26 cellular contexts compared by ENCODE assay signal in the genomic region with DNA sequence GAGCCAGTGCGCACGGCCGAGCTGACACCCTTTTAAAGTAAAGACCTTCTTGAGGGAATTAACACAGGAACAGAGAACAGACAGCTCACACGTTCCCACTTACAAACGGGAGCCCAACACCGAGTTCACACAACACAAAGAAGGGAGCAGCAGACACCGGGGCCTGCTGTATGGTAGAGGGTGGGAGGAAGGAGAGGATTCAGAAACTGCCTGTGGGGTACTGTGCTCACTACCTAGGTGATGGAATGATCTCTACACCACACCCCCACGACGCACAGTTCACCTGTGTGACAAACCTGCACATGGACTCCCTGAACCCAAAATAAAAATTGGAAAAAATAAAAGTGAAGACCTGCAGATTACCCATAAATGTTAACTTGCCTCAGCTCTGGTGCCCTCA. TPM values are rescaled to one million over a fixed set of nuclear protein-coding genes. Genes with fewer than 3 reads are reported as not detected.
A peak's percentile ranks its signal among the peaks of the same experiment; 100 is the strongest.
DNase-seq lines count a peak whose midpoint lies in the region; ATAC-seq, FAIRE-seq and TF ChIP-seq lines count a peak whose summit lies in the region.
"Had no signal": no experiment of that assay in that cellular context is flagged by ENCODE, and none has a peak within 500 bp of the region (broad histone marks: within the 10 kb centered on the region; RNA-seq: fewer than 3 reads in every experiment).

No MANE protein-coding gene starts in this region.

- no peaks in the 10 kb centered on the region for H3K9me3 Mint-ChIP-seq in stimulated activated effector memory CD8-positive, alpha-beta T cell treated with anti-CD3 and anti-CD28 coated beads, Interleukin-12 subunit alpha, Interleukin-12 subunit beta, amount 100 ng/mL, for 72 hours
- no peaks in the 10 kb centered on the region for H3K9me3 Mint-ChIP-seq in activated T-cell treated with anti-CD3 and anti-CD28 coated beads, Interleukin-2, amount 50 U/mL, for 24 hours
- no peaks in the 10 kb centered on the region for H3K9me3 Mint-ChIP-seq in stimulated activated naive CD8-positive, alpha-beta T cell treated with anti-CD3 and anti-CD28 coated beads, Interleukin-15, amount 100 ng/mL, for 72 hours
- H3K9me3 Mint-ChIP-seq: CD4-positive, CD25-positive, alpha-beta regulatory T cell; CD8-positive, alpha-beta T cell had no signal

- TF ChIP-seq RAD21 in IMR-90 (IDR thresholded peaks at IDR 0.05; ENCODE audit: low read length): no peak

- no peak overlapping the region for H3K23ac ChIP-seq in IMR-90 (ENCODE audit: low read depth, low read length)

- no peak overlapping the region for H2AK5ac ChIP-seq in IMR-90 (ENCODE audit: low read depth, low read length)

- no peak for ATAC-seq in IMR-90 (ENCODE audit: low read depth)
- no peak for ATAC-seq in stimulated activated effector memory CD8-positive, alpha-beta T cell treated with anti-CD3 and anti-CD28 coated beads, Interleukin-12 subunit alpha, Interleukin-12 subunit beta, amount 100 ng/mL, for 72 hours
- ATAC-seq in stimulated activated naive CD8-positive, alpha-beta T cell treated with anti-CD3 and anti-CD28 coated beads, Interleukin-15, amount 100 ng/mL, for 72 hours: no peak
- ATAC-seq: CD8-positive, alpha-beta T cell; GM12878 had no signal

- CTCF ChIA-PET in IMR-90 (lab: Yijun Ruan, JAX): interaction anchor here (1.7 kb wide), 1 partner anchor 11 kb away, joined by 8 read pairs; no protein-coding TSS in a partner anchor

- DNase-seq in IMR-90: no peak
- DNase-seq in caudate nucleus (lab: John Stamatoyannopoulos, UW): peak in 1 of 61 donors; percentile 31
- DNase-seq in kidney: peak; percentile 37
- DNase-seq in stimulated activated effector memory CD8-positive, alpha-beta T cell treated with anti-CD3 and anti-CD28 coated beads, Interleukin-12 subunit alpha, Interleukin-12 subunit beta, amount 100 ng/mL, for 72 hours (ENCODE audit: low spot score in 2 of 2): no peak
- DNase-seq in NCI-H187 treated with DMSO at 0.1 percent for 48 hours (lab: John Stamatoyannopoulos, UW): no peak
- DNase-seq in activated T-cell treated with anti-CD3 and anti-CD28 coated beads, Interleukin-2, amount 50 U/mL, for 24 hours: no peak
- DNase-seq in stimulated activated naive CD8-positive, alpha-beta T cell treated with anti-CD3 and anti-CD28 coated beads, Interleukin-15, amount 100 ng/mL, for 72 hours: no peak
- DNase-seq: Caco-2; CD4-positive, CD25-positive, alpha-beta regulatory T cell; CD8-positive, alpha-beta T cell; DMS 273 treated with DMSO at 0.1 percent for 48 hours; DMS79; EL; GDM1; GM23248; H7; HCEC 1CT had no signal

- no peak overlapping the region for H3K4me2 ChIP-seq in IMR-90 (ENCODE audit: low read depth, low read length)
- H3K4me2 ChIP-seq: BLaER1 had no signal

- no peak overlapping the region for H2BK120ac ChIP-seq in IMR-90 (ENCODE audit: low read depth, low read length)

- H3K4me3 ChIP-seq in IMR-90 (ENCODE audit: insufficient read depth, low read depth, low read length) (no peak overlapping the region), kidney (ENCODE audit: low read length in 2 of 2) (no peak overlapping the region)
- H3K4me3 ChIP-seq: BLaER1, GM12878, GM23248 had no signal

- no peak overlapping the region for H2AFZ ChIP-seq in IMR-90 (replicated peaks; ENCODE audit: low read length, poor library complexity)
- H2AFZ ChIP-seq: GM23248 had no signal

- H4K91ac ChIP-seq in IMR-90 (ENCODE audit: insufficient read depth, low read depth, low read length): no peak overlapping the region

- H3K79me1 ChIP-seq in IMR-90 (ENCODE audit: low read depth in 1 of 2, low read length in 2 of 2): no peaks in the 10 kb centered on the region

- no peaks in the 10 kb centered on the region for H3K27me3 Mint-ChIP-seq in activated T-cell treated with anti-CD3 and anti-CD28 coated beads, Interleukin-2, amount 50 U/mL, for 24 hours
- H3K27me3 Mint-ChIP-seq in stimulated activated naive CD8-positive, alpha-beta T cell treated with anti-CD3 and anti-CD28 coated beads, Interleukin-15, amount 100 ng/mL, for 72 hours: no peaks in the 10 kb centered on the region
- H3K27me3 Mint-ChIP-seq: B cell; CD4-positive, CD25-positive, alpha-beta regulatory T cell had no signal

- H3K9ac ChIP-seq in IMR-90 (ENCODE audit: low read depth, low read length): no peak overlapping the region
- no peak overlapping the region for H3K9ac ChIP-seq in kidney (ENCODE audit: low read length in 2 of 2)
- H3K9ac ChIP-seq: BLaER1, GM23248 had no signal

- H2BK15ac ChIP-seq in IMR-90 (ENCODE audit: low read depth, low read length): no peak overlapping the region

- H3K9me3 ChIP-seq in IMR-90 (ENCODE audit: control insufficient read depth, insufficient read depth, low read length) (no peaks in the 10 kb centered on the region), kidney (ENCODE audit: control insufficient read depth in 1 of 2, low read length in 2 of 2) (no peaks in the 10 kb centered on the region)

- H4K20me1 ChIP-seq in IMR-90 (ENCODE audit: insufficient read depth, low read length): no peaks in the 10 kb centered on the region
- H4K20me1 ChIP-seq: BLaER1 had no signal

- no peak overlapping the region for H3K56ac ChIP-seq in IMR-90 (ENCODE audit: extremely low read depth, insufficient read depth, low read length)

- peaks cover 4% of the 10 kb centered on the region; the same call in 1 of the 2 replicates for H3K9me1 ChIP-seq in IMR-90 (ENCODE audit: insufficient read depth, low read length)

- H3K18ac ChIP-seq in IMR-90 (ENCODE audit: low read depth, low read length): no peak overlapping the region

- POLR2A ChIA-PET in IMR-90 (lab: Charles Lee; ENCODE audit: unreplicated experiment): no interaction called here

- no peak for TF ChIP-seq POLR2A in IMR-90 (IDR thresholded peaks at IDR 0.05; ENCODE audit: low read depth, low read length)

- H3K36me3 ChIP-seq in IMR-90 (ENCODE audit: control insufficient read depth, insufficient read depth, low read length) (peaks cover 52% of the 10 kb centered on the region), kidney (ENCODE audit: control insufficient read depth in 1 of 2, insufficient read depth in 2 of 2, low read length in 2 of 2) (peaks cover 27 to 65% of the 10 kb centered on the region in 2 donors)

- no peaks in the 10 kb centered on the region for H3K4me1 ChIP-seq in IMR-90 (ENCODE audit: control insufficient read depth, insufficient read depth, low read length)
- H3K4me1 ChIP-seq in kidney (ENCODE audit: control insufficient read depth in 1 of 2, insufficient read depth in 1 of 2, low read depth in 1 of 2, low read length in 2 of 2): no peaks in the 10 kb centered on the region
- H3K4me1 ChIP-seq: BLaER1, Caco-2 had no signal

- dilution Hi-C loops in IMR-90 (cut with HindIII; ENCODE audit: low sequenced_read_pairs, unreplicated experiment): no loop called here

- H3K4me1 Mint-ChIP-seq in stimulated activated effector memory CD8-positive, alpha-beta T cell treated with anti-CD3 and anti-CD28 coated beads, Interleukin-12 subunit alpha, Interleukin-12 subunit beta, amount 100 ng/mL, for 72 hours: no peaks in the 10 kb centered on the region
- H3K4me1 Mint-ChIP-seq in activated T-cell treated with anti-CD3 and anti-CD28 coated beads, Interleukin-2, amount 50 U/mL, for 24 hours (ENCODE audit: low read depth): peaks cover 4% of the 10 kb centered on the region
- H3K4me1 Mint-ChIP-seq in stimulated activated naive CD8-positive, alpha-beta T cell treated with anti-CD3 and anti-CD28 coated beads, Interleukin-15, amount 100 ng/mL, for 72 hours: no peaks in the 10 kb centered on the region
- H3K4me1 Mint-ChIP-seq: B cell; CD4-positive, CD25-positive, alpha-beta regulatory T cell had no signal

- peaks cover 77% of the 10 kb centered on the region for H3K36me3 Mint-ChIP-seq in stimulated activated effector memory CD8-positive, alpha-beta T cell treated with anti-CD3 and anti-CD28 coated beads, Interleukin-12 subunit alpha, Interleukin-12 subunit beta, amount 100 ng/mL, for 72 hours
- H3K36me3 Mint-ChIP-seq in activated T-cell treated with anti-CD3 and anti-CD28 coated beads, Interleukin-2, amount 50 U/mL, for 24 hours (ENCODE audit: low read depth): peaks cover 97% of the 10 kb centered on the region

- FAIRE-seq in kidney (lab: Jason Lieb, UNC): no peak
- FAIRE-seq: D721Med, GM12878, GM19239, H1 had no signal

- H3K14ac ChIP-seq in IMR-90 (replicated peaks; ENCODE audit: low read depth, low read length): no peak overlapping the region

- H3K27ac ChIP-seq in IMR-90 (ENCODE audit: insufficient read depth, low read length) (no peak overlapping the region), caudate nucleus (ENCODE audit: low read depth, low read length) (peak overlapping the region; percentile 19), kidney (ENCODE audit: low read depth in 2 of 2, low read length in 2 of 2) (no peak overlapping the region)
- H3K27ac ChIP-seq: BLaER1, C4-2B, GM23248 had no signal

- no TSS peak for BruUV-seq in IMR-90 (replicated peaks; lab: Mats Ljungman, UMichigan)

- H3K27ac Mint-ChIP-seq in stimulated activated effector memory CD8-positive, alpha-beta T cell treated with anti-CD3 and anti-CD28 coated beads, Interleukin-12 subunit alpha, Interleukin-12 subunit beta, amount 100 ng/mL, for 72 hours: peak overlapping the region; percentile 32
- H3K27ac Mint-ChIP-seq in activated T-cell treated with anti-CD3 and anti-CD28 coated beads, Interleukin-2, amount 50 U/mL, for 24 hours: no peak overlapping the region
- peak overlapping the region in 1 of 2 donors; percentile 96 for H3K27ac Mint-ChIP-seq in stimulated activated naive CD8-positive, alpha-beta T cell treated with anti-CD3 and anti-CD28 coated beads, Interleukin-15, amount 100 ng/mL, for 72 hours
- H3K27ac Mint-ChIP-seq: B cell; CD8-positive, alpha-beta T cell had no signal

- H2BK5ac ChIP-seq in IMR-90 (ENCODE audit: low read depth, low read length, poor library complexity, severe bottlenecking): no peak overlapping the region

- H4K5ac ChIP-seq in IMR-90 (ENCODE audit: low read depth, low read length): no peak overlapping the region

- H2AK9ac ChIP-seq in IMR-90 (replicated peaks; ENCODE audit: low read depth, low read length, poor library complexity): peak overlapping the region; percentile 47

- intact Hi-C loops in IMR-90 (cut with micrococcal nuclease) (no loop called here), kidney (cut with DNase I) (no loop called here)

- H3K4ac ChIP-seq in IMR-90 (ENCODE audit: low read depth, low read length): no peak overlapping the region

- TF ChIP-seq CTCF in IMR-90 (conservative IDR thresholded peaks at IDR 0.05; ENCODE audit: low read depth, low read length) (no peak), kidney (IDR thresholded peaks at IDR 0.05; ENCODE audit: borderline replicate concordance, extremely low read depth, insufficient read depth) (no peak)

- 93% methylated on average over 3 of the region's 9 CpGs; no CpG with 5 or more reads in 1 of the 2 experiments for WGBS in IMR-90 (ENCODE audit: extremely low coverage in 2 of 2, insufficient read length in 1 of 2), 2 experiments

- H4K8ac ChIP-seq in IMR-90 (ENCODE audit: low read depth in 2 of 2, low read length in 2 of 2): no peak overlapping the region

- in situ Hi-C loops in IMR-90 (cut with MboI; ENCODE audit: low sequenced_read_pairs): no loop called here

- H3K4me3 Mint-ChIP-seq in stimulated activated effector memory CD8-positive, alpha-beta T cell treated with anti-CD3 and anti-CD28 coated beads, Interleukin-12 subunit alpha, Interleukin-12 subunit beta, amount 100 ng/mL, for 72 hours: no peak overlapping the region
- no peak overlapping the region for H3K4me3 Mint-ChIP-seq in activated T-cell treated with anti-CD3 and anti-CD28 coated beads, Interleukin-2, amount 50 U/mL, for 24 hours
- H3K4me3 Mint-ChIP-seq in stimulated activated naive CD8-positive, alpha-beta T cell treated with anti-CD3 and anti-CD28 coated beads, Interleukin-15, amount 100 ng/mL, for 72 hours: no peak overlapping the region
- H3K4me3 Mint-ChIP-seq: B cell; CD4-positive, CD25-positive, alpha-beta regulatory T cell; CD8-positive, alpha-beta T cell had no signal

- H2BK20ac ChIP-seq in IMR-90 (ENCODE audit: low read depth, low read length): no peak overlapping the region

- H3K27me3 ChIP-seq in IMR-90 (ENCODE audit: control insufficient read depth, insufficient read depth, low read length): no peaks in the 10 kb centered on the region
- H3K27me3 ChIP-seq: BLaER1 had no signal

RNA-seq across cellular contexts. Expression of a gene that starts 32.5 kb away (rescaled TPM):
- total RNA-seq in IMR-90 (2012; rRNA removed) (0.28 TPM in 1 of 2 replicates, not detected in the other), kidney (115 TPM)
- polyA plus RNA-seq in IMR-90 (2012; rRNA removed) (0.19 and 0.32 TPM in 2 replicates), kidney (ENCODE audit: insufficient read depth, low read depth, low replicate concordance) (15.0 TPM)
- 0.03 and 0.25 TPM in 2 replicates for polyA plus RNA-seq in IMR-90 (2012; cell fraction: cytosol; rRNA removed)
- polyA plus RNA-seq in IMR-90 (2012; cell fraction: nucleus; rRNA removed; ENCODE audit: low replicate concordance): 0.63 and 1.1 TPM in 2 replicates
- total RNA-seq: GM23248 had no signal
- polyA plus RNA-seq: GM23248 had no signal

RNA-seq across cellular contexts. Expression of a gene that starts 34.5 kb away (rescaled TPM):
- total RNA-seq in IMR-90 (2012; rRNA removed) (not detected in 2 replicates), kidney (35.9 TPM)
- polyA plus RNA-seq in IMR-90 (2012; rRNA removed) (not detected in 2 replicates), kidney (ENCODE audit: insufficient read depth, low read depth, low replicate concordance) (1.0 TPM)
- not detected in 2 replicates for polyA plus RNA-seq in IMR-90 (2012; cell fraction: cytosol; rRNA removed)
- polyA plus RNA-seq in IMR-90 (2012; cell fraction: nucleus; rRNA removed; ENCODE audit: low replicate concordance): 0.01 TPM in 1 of 2 replicates, not detected in the other
- total RNA-seq: Caco-2, GM23248 had no signal
- polyA plus RNA-seq: AG04450, GM23248 had no signal

RNA-seq across cellular contexts. Expression of a gene that starts 50.1 kb away (rescaled TPM):
- total RNA-seq in IMR-90 (2012; rRNA removed): not detected in 2 replicates
- not detected in 2 replicates for polyA plus RNA-seq in IMR-90 (2012; rRNA removed)
- polyA plus RNA-seq in IMR-90 (2012; cell fraction: cytosol; rRNA removed): not detected in 2 replicates
- polyA plus RNA-seq in IMR-90 (2012; cell fraction: nucleus; rRNA removed; ENCODE audit: low replicate concordance): not detected in 2 replicates
- total RNA-seq in kidney: not detected
- not detected for polyA plus RNA-seq in kidney (ENCODE audit: insufficient read depth, low read depth, low replicate concordance)
- total RNA-seq: A172; Caco-2; CD4-positive, CD25-positive, alpha-beta regulatory T cell; CD8-positive, alpha-beta T cell; GM23248; H1; H7 had no signal
- polyA plus RNA-seq: AG04450; CD4-positive, CD25-positive, alpha-beta regulatory T cell; GM23248; H1 had no signal

Comparison
In these comparisons a context has a peak if more than half of its experiments do, and no peak if none do; other contexts are left out.
1. RNA of a gene that starts 32.5 kb away (total RNA-seq): 115 TPM in kidney (single experiment); 0.28 TPM in IMR-90; every median in the first group is over 10 times any median in the second.
2. RNA of a gene that starts 34.5 kb away (total RNA-seq): 35.9 TPM in kidney (single experiment); not detected in IMR-90; every median in the first group is over 10 times any median in the second.